Comparison of ENCODE assay signal across 8 cellular contexts in the genomic region with DNA sequence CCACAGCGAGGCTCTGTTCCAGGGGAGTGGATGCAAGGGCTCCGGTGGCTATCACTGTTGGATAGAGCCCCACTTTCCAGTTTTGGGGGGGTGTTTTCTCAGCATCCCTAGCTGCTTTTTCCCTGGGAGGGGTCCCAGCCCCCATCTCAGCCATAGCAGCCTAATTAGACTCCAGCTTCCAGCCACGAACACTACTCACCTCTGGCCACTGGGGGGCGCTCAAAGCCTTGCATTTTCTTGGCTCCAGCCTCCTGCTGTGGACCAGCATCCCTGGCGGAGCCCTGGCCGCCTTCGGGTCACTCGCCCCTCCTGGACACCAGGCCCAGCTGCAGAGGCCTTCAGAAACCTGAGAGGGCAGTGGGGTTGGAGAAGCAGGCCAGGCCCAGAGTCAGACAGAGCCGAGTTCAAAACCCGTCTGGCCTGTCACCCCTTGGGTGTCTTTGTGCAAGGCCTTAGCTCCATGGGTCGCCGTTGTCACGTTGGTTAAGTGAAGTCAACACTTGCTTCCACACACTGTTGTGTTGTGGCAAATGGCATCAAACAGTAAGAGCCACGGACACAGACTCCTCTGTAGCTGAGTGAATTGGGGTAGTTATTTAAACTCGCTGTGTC.
DNase-seq lines count a peak whose midpoint lies in the region; ATAC-seq and TF ChIP-seq lines count a peak whose summit lies in the region.

No MANE protein-coding gene starts in this region.

- H3K27ac ChIP-seq in 22Rv1 (no peak overlapping the region), substantia nigra (ENCODE audit: low read depth, low read length, poor library complexity, severe bottlenecking) (no peak overlapping the region)

- H3K36me3 Mint-ChIP-seq in activated CD8-positive, alpha-beta memory T cell treated with anti-CD3 and anti-CD28 coated beads, Interleukin-2, amount 10 ng/mL, durations not matched to agents 7 days and 5 days = no peaks in the 10 kb centered on the region
- no peaks in the 10 kb centered on the region for H3K36me3 Mint-ChIP-seq in naive thymus-derived CD8-positive, alpha-beta T cell

- no peaks in the 10 kb centered on the region for H3K4me1 Mint-ChIP-seq in activated CD8-positive, alpha-beta memory T cell treated with anti-CD3 and anti-CD28 coated beads, Interleukin-2, amount 10 ng/mL, durations not matched to agents 7 days and 5 days
- H3K4me1 Mint-ChIP-seq in naive thymus-derived CD8-positive, alpha-beta T cell = peaks cover 0 to 3% (median 0%) of the 10 kb centered on the region in 4 donors

- TF ChIP-seq POLR2A in erythroblast (IDR thresholded peaks at IDR 0.05; ENCODE audit: low read length) = no peak

- TF ChIP-seq CTCF in 22Rv1 (IDR thresholded peaks at IDR 0.05) = peak; percentile 88

- CTCF ChIA-PET in activated CD8-positive, alpha-beta memory T cell treated with anti-CD3 and anti-CD28 coated beads, Interleukin-2, amount 10 ng/mL, durations not matched to agents 7 days and 5 days (lab: Charles Lee) = interaction anchor here (0.8 to 1.8 kb wide), 14 partner anchors 8 to 920 kb away, joined by 3 to 13 read pairs (median 4); no protein-coding TSS in a partner anchor

- H3K27me3 Mint-ChIP-seq in activated CD8-positive, alpha-beta memory T cell treated with anti-CD3 and anti-CD28 coated beads, Interleukin-2, amount 10 ng/mL, durations not matched to agents 7 days and 5 days = no peaks in the 10 kb centered on the region
- H3K27me3 Mint-ChIP-seq in naive thymus-derived CD8-positive, alpha-beta T cell = peaks cover 0 to 2% (median 0%) of the 10 kb centered on the region in 5 donors

- no peak overlapping the region for H3K4me3 Mint-ChIP-seq in activated CD8-positive, alpha-beta memory T cell treated with anti-CD3 and anti-CD28 coated beads, Interleukin-2, amount 10 ng/mL, durations not matched to agents 7 days and 5 days
- no peak overlapping the region for H3K4me3 Mint-ChIP-seq in naive thymus-derived CD8-positive, alpha-beta T cell

- no peak overlapping the region for H3K27ac Mint-ChIP-seq in activated CD8-positive, alpha-beta memory T cell treated with anti-CD3 and anti-CD28 coated beads, Interleukin-2, amount 10 ng/mL, durations not matched to agents 7 days and 5 days
- peak overlapping the region in 1 of 10 donors; percentile 24 for H3K27ac Mint-ChIP-seq in naive thymus-derived CD8-positive, alpha-beta T cell

- DNase-seq in GM03348 (ENCODE audit: low spot score) (peak; percentile 89), NCI-H2196 (lab: John Stamatoyannopoulos, UW; ENCODE audit: unreplicated experiment) (peak; percentile 81), erythroblast (lab: John Stamatoyannopoulos, UW) (peak; percentile 45 to 71), substantia nigra (lab: John Stamatoyannopoulos, UW) (peak in 47 of 49 donors; percentile 16 to 83 (median 53))
- DNase-seq in activated CD8-positive, alpha-beta memory T cell treated with anti-CD3 and anti-CD28 coated beads, Interleukin-2, amount 10 ng/mL, durations not matched to agents 7 days and 5 days = peak; percentile 60
- DNase-seq in naive thymus-derived CD8-positive, alpha-beta T cell = peak in 8 of 10 donors; percentile 7 to 44 (median 36)

- POLR2A ChIA-PET in naive thymus-derived CD8-positive, alpha-beta T cell (lab: Charles Lee) = no interaction called here

- H3K9me3 Mint-ChIP-seq in activated CD8-positive, alpha-beta memory T cell treated with anti-CD3 and anti-CD28 coated beads, Interleukin-2, amount 10 ng/mL, durations not matched to agents 7 days and 5 days (ENCODE audit: low read depth) = no peaks in the 10 kb centered on the region
- H3K9me3 Mint-ChIP-seq in naive thymus-derived CD8-positive, alpha-beta T cell = no peaks in the 10 kb centered on the region

- ATAC-seq in activated CD8-positive, alpha-beta memory T cell treated with anti-CD3 and anti-CD28 coated beads, Interleukin-2, amount 10 ng/mL, durations not matched to agents 7 days and 5 days = peak; percentile 33
- ATAC-seq in naive thymus-derived CD8-positive, alpha-beta T cell = no peak
- ATAC-seq in GM19467 (IDR thresholded peaks at IDR 0.05; ENCODE audit: unreplicated experiment) = no peak

Comparison
In these comparisons a context has a peak if more than half of its experiments do, and no peak if none do; other contexts are left out.
1. DNase-seq: peak in every context shown above with its lines; median percentile 89 in GM03348; 81 in NCI-H2196; 60 in activated CD8-positive, alpha-beta memory T cell treated with anti-CD3 and anti-CD28 coated beads, Interleukin-2, amount 10 ng/mL, durations not matched to agents 7 days and 5 days; 58 in erythroblast; 53 in substantia nigra; 36 in naive thymus-derived CD8-positive, alpha-beta T cell.